15 cellular contexts compared by ENCODE assay signal in the genomic region with DNA sequence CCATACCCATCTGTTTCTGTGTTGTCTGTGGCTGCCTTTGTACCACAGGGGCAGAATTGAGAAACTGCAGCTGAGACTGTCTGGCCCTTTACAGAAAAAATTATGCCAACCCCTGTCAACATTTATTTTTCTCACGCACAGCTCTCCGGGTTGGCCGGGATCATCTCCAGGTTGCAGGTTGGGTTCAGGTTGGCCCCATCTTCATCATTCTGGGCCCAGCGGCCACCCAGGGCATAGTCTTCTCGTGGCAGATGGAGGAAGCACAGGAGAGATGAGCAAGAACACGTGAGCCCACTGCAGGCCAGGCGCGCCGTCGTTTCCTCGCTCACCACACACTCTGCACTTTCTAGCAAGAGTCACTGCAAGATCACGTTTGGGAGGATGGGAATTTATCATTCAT.
DNase-seq lines count a peak whose midpoint lies in the region; ATAC-seq lines count a peak whose summit lies in the region.
"Had no signal": no experiment of that assay in that cellular context is flagged by ENCODE, and none has a peak within 500 bp of the region (broad histone marks: within the 10 kb centered on the region; RNA-seq: fewer than 3 reads in every experiment).

No MANE protein-coding gene starts in this region.

- H3K56ac ChIP-seq in mesendoderm (ENCODE audit: low read length): no peak overlapping the region

- no peak overlapping the region for H2BK5ac ChIP-seq in mesendoderm (ENCODE audit: low read length)

- peaks cover 1% of the 10 kb centered on the region for H3K36me3 Mint-ChIP-seq in activated naive CD4-positive, alpha-beta T cell treated with anti-CD3 and anti-CD28 coated beads, Interleukin-2, amount 50 U/mL, for 24 hours
- no peaks in the 10 kb centered on the region for H3K36me3 Mint-ChIP-seq in activated naive CD4-positive, alpha-beta T cell treated with anti-CD3 and anti-CD28 coated beads, Interleukin-2, amount 50 U/mL, for 72 hours
- H3K36me3 Mint-ChIP-seq: CD4-positive, alpha-beta memory T cell had no signal

- no peaks in the 10 kb centered on the region for H3K4me1 ChIP-seq in mesendoderm (ENCODE audit: control insufficient read depth, low read depth, low read length)

- no peaks in the 10 kb centered on the region for H3K27me3 ChIP-seq in mesendoderm (ENCODE audit: insufficient read depth, low read length, poor library complexity)

- H3K79me2 ChIP-seq in mesendoderm (ENCODE audit: control insufficient read depth, insufficient read depth, low read length): no peaks in the 10 kb centered on the region

- H3K4me1 Mint-ChIP-seq in activated naive CD4-positive, alpha-beta T cell treated with anti-CD3 and anti-CD28 coated beads, Interleukin-2, amount 50 U/mL, for 24 hours: no peaks in the 10 kb centered on the region
- H3K4me1 Mint-ChIP-seq: CD4-positive, alpha-beta memory T cell had no signal

- H2BK15ac ChIP-seq in mesendoderm (replicated peaks; ENCODE audit: low read depth): no peak overlapping the region

- H3K9ac ChIP-seq in mesendoderm (ENCODE audit: low read length): no peak overlapping the region
- H3K9ac ChIP-seq: GM23248 had no signal

- peak overlapping the region; percentile 45 for H3K23ac ChIP-seq in mesendoderm (ENCODE audit: low read length)

- H3K79me1 ChIP-seq in mesendoderm (ENCODE audit: low read length): no peaks in the 10 kb centered on the region

- no peak overlapping the region for H3K4me3 ChIP-seq in mesendoderm (ENCODE audit: low read length)
- H3K4me3 ChIP-seq: GM12878, GM23248 had no signal

- H3K4me3 Mint-ChIP-seq in activated naive CD4-positive, alpha-beta T cell treated with anti-CD3 and anti-CD28 coated beads, Interleukin-2, amount 50 U/mL, for 24 hours: no peak overlapping the region
- H3K4me3 Mint-ChIP-seq: CD4-positive, alpha-beta memory T cell had no signal

- H2BK120ac ChIP-seq in mesendoderm (ENCODE audit: low read depth, low read length): no peak overlapping the region

- no peaks in the 10 kb centered on the region for H3K36me3 ChIP-seq in mesendoderm (ENCODE audit: control insufficient read depth, insufficient read depth, low read length)

- H3K27ac ChIP-seq in mesendoderm (ENCODE audit: low read depth, low read length): no peak overlapping the region
- H3K27ac ChIP-seq: GM23248 had no signal

- no peak for DNase-seq in activated naive CD4-positive, alpha-beta T cell treated with anti-CD3 and anti-CD28 coated beads, Interleukin-2, amount 50 U/mL, for 72 hours (ENCODE audit: low spot score in 2 of 2)
- DNase-seq in cerebellar cortex (ENCODE audit: low spot score) (peak; percentile 70), mesendoderm (no peak), NCI-H128 (lab: John Stamatoyannopoulos, UW; ENCODE audit: unreplicated experiment) (no peak), NCI-H2081 (lab: John Stamatoyannopoulos, UW) (no peak)
- DNase-seq: Calu3; CD4-positive, alpha-beta memory T cell; COR-L47; DMS53; DMS79 treated with DMSO at 0.1 percent for 48 hours; GM23248; H7 had no signal

- no peak overlapping the region for H3K4me2 ChIP-seq in mesendoderm (ENCODE audit: low read length)

- no peak overlapping the region for H4K8ac ChIP-seq in mesendoderm (ENCODE audit: low read depth, low read length)

- H3K18ac ChIP-seq in mesendoderm (ENCODE audit: low read length): no peak overlapping the region

- H3K4ac ChIP-seq in mesendoderm (ENCODE audit: low read depth, low read length): no peak overlapping the region

- no CpG with 5 or more reads among the region's 12 CpGs for WGBS in mesendoderm (ENCODE audit: extremely low coverage, insufficient coverage, low lambda C conversion rate)

- H3K27ac Mint-ChIP-seq in activated naive CD4-positive, alpha-beta T cell treated with anti-CD3 and anti-CD28 coated beads, Interleukin-2, amount 50 U/mL, for 24 hours: peak overlapping the region; percentile 49
- no peak overlapping the region for H3K27ac Mint-ChIP-seq in activated naive CD4-positive, alpha-beta T cell treated with anti-CD3 and anti-CD28 coated beads, Interleukin-2, amount 50 U/mL, for 72 hours
- H3K27ac Mint-ChIP-seq: CD4-positive, alpha-beta memory T cell had no signal

- peaks cover 14% of the 10 kb centered on the region for H3K27me3 Mint-ChIP-seq in activated naive CD4-positive, alpha-beta T cell treated with anti-CD3 and anti-CD28 coated beads, Interleukin-2, amount 50 U/mL, for 24 hours

- no peak overlapping the region for H4K5ac ChIP-seq in mesendoderm (ENCODE audit: low read length)

- ATAC-seq in activated naive CD4-positive, alpha-beta T cell treated with anti-CD3 and anti-CD28 coated beads, Interleukin-2, amount 50 U/mL, for 72 hours: no peak
- ATAC-seq: GM12878, HCT116 had no signal

- no peak overlapping the region for H2AK5ac ChIP-seq in mesendoderm (ENCODE audit: low read length)

- H3K9me3 Mint-ChIP-seq in activated naive CD4-positive, alpha-beta T cell treated with anti-CD3 and anti-CD28 coated beads, Interleukin-2, amount 50 U/mL, for 24 hours: no peaks in the 10 kb centered on the region
- no peaks in the 10 kb centered on the region for H3K9me3 Mint-ChIP-seq in activated naive CD4-positive, alpha-beta T cell treated with anti-CD3 and anti-CD28 coated beads, Interleukin-2, amount 50 U/mL, for 72 hours
